Comparison of ENCODE assay signal across 1 cellular context in the genomic region with DNA sequence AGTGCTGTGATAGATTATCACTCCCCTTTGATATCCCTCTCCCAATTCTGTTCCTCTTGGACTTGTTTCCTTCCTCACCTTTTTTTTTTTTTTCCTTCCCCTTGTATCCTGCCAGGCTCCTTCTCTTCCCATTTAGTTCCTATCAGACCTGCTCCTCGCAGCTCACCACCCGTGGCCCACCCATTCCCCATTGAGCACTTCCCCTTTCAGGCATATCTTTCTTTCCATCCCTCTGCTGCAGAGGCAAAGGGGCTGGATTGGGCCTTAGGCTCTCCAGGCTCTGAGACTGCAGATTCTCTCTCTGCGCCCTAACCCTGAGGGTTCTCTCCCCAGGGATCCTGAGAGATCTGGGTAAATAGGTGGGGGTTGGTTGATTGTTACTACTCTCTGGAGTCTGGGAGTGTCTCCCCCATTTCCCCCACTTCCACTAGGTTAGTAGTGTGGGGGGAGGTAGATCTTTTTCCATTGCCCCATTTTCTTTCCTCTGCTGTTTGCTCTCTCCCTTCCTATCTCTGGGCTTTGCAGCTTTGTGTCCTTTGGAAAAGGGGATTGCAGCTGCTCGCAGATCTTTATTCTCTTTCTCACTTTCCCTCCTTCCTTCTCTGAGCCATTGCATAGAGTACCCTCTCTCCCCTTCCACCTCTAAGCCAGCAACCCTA.
A peak's percentile ranks its signal among the peaks of the same experiment; 100 is the strongest.
TF ChIP-seq lines count a peak whose summit lies in the region.

No MANE protein-coding gene starts in this region.

TF ChIP-seq in K562, 482 proteins besides CTCF, POLR2A, EP300 and RAD21 (continued from another document):
- TF ChIP-seq PRPF4 (IDR thresholded peaks at IDR 0.05; ENCODE audit: insufficient read depth, low read depth, low read length, poor library complexity, severe bottlenecking) (no peak), IRF2 (CRISPR knock-in tag; IDR thresholded peaks at IDR 0.05) (no peak), TAF1 (IDR thresholded peaks at IDR 0.05; ENCODE audit: control insufficient read depth, extremely low read depth, insufficient read depth, low read length, severe bottlenecking) (peak; percentile 23), HNRNPL (IDR thresholded peaks at IDR 0.05; ENCODE audit: low read depth, low read length) (no peak), ARID2 (IDR thresholded peaks at IDR 0.05) (peak; percentile 60; the same call in 1 of the 2 replicates), SPI1 (IDR thresholded peaks at IDR 0.05; ENCODE audit: borderline replicate concordance, low read depth, low read length) (peak; percentile 100), NR3C1 (CRISPR knock-in tag; IDR thresholded peaks at IDR 0.05) (no peak), SP1 (CRISPR knock-in tag; IDR thresholded peaks at IDR 0.05) (0 out of 2 replicates have a peak, but pooled peaks have one; percentile 33), ZNF507 (tag; conservative IDR thresholded peaks at IDR 0.05) (no peak), MEIS2 (IDR thresholded peaks at IDR 0.05; ENCODE audit: partially characterized antibody) (no peak), LARP7 (IDR thresholded peaks at IDR 0.05) (peak; percentile 15; the same call in 1 of the 2 replicates), CBX8 (IDR thresholded peaks at IDR 0.05; ENCODE audit: borderline replicate concordance, extremely low read depth, low read depth, low read length, poor library complexity, severe bottlenecking) (no peak)
- TF ChIP-seq, protein P1, sequence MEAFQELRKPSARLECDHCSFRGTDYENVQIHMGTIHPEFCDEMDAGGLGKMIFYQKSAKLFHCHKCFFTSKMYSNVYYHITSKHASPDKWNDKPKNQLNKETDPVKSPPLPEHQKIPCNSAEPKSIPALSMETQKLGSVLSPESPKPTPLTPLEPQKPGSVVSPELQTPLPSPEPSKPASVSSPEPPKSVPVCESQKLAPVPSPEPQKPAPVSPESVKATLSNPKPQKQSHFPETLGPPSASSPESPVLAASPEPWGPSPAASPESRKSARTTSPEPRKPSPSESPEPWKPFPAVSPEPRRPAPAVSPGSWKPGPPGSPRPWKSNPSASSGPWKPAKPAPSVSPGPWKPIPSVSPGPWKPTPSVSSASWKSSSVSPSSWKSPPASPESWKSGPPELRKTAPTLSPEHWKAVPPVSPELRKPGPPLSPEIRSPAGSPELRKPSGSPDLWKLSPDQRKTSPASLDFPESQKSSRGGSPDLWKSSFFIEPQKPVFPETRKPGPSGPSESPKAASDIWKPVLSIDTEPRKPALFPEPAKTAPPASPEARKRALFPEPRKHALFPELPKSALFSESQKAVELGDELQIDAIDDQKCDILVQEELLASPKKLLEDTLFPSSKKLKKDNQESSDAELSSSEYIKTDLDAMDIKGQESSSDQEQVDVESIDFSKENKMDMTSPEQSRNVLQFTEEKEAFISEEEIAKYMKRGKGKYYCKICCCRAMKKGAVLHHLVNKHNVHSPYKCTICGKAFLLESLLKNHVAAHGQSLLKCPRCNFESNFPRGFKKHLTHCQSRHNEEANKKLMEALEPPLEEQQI (IDR thresholded peaks at IDR 0.05), result no peak
